In the genomic region with DNA sequence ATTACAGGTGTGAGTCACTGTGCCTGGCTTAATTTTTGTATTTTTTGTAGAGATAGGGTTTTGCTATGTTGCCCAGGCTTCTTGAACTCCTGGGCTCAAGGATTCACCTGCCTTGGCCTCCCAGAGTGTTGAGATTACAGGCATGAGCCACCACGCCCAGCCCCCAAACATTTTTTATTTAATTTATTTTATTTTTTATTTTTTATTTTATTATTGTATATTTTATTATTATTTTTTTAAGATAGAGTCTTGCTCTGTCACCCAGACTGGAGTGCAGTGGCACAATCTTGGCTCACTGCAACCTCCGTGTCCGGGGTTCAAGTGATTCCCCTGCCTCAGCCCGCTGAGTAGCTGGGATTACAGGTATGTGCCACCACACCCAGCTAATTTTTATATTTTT, we compare ENCODE assay signal across 6 cellular contexts. TPM values are rescaled to one million over a fixed set of nuclear protein-coding genes. Genes with fewer than 3 reads are reported as not detected.
DNase-seq lines count a peak whose midpoint lies in the region; ATAC-seq and TF ChIP-seq lines count a peak whose summit lies in the region.
"Not testable (repeated sequence)": the region's sequence is repeated elsewhere in the genome, so short reads cannot be mapped to it uniquely, and the experiment has no call there.

No MANE protein-coding gene starts in this region.

- H4K8ac ChIP-seq in trophoblast cell (ENCODE audit: low read depth, low read length): not testable (repeated sequence)

- ATAC-seq in CD8-positive, alpha-beta T cell; WTC11; naive thymus-derived CD4-positive, alpha-beta T cell: not testable (repeated sequence)

- not testable (repeated sequence) for H2BK120ac ChIP-seq in trophoblast cell (ENCODE audit: insufficient read depth, low read length, poor library complexity)

- H3K9me3 ChIP-seq in CD8-positive, alpha-beta T cell (ENCODE audit: low read length); esophagus muscularis mucosa; naive thymus-derived CD4-positive, alpha-beta T cell (ENCODE audit: control insufficient read depth in 2 of 3, low read length in 3 of 3); trophoblast cell (ENCODE audit: insufficient read depth, low read depth, low read length); spleen: not testable (repeated sequence)

- not testable (repeated sequence) for H3K23ac ChIP-seq in trophoblast cell (ENCODE audit: low read length)

- POLR2A ChIA-PET in CD8-positive, alpha-beta T cell (lab: Charles Lee): not testable (repeated sequence)
- POLR2A ChIA-PET in WTC11 (lab: Charles Lee): interaction anchor here (0.7 kb wide), 1 partner anchor 394 kb away, joined by 5 read pairs; no protein-coding TSS in a partner anchor
- POLR2A ChIA-PET in naive thymus-derived CD4-positive, alpha-beta T cell (lab: Charles Lee): interaction anchor here (1.1 to 5.5 kb wide), 3 partner anchors 10 to 106 kb away, joined by 3 to 84 read pairs (median 13); a partner anchor contains a TSS

- TF ChIP-seq CTCF in CD8-positive, alpha-beta T cell (IDR thresholded peaks at IDR 0.05); WTC11 (IDR thresholded peaks at IDR 0.05); esophagus muscularis mucosa (IDR thresholded peaks at IDR 0.05); spleen (IDR thresholded peaks at IDR 0.05 in 8 of 11, conservative IDR thresholded peaks at IDR 0.05 in 3 of 11): not testable (repeated sequence)

- not testable (repeated sequence) for H2AK5ac ChIP-seq in trophoblast cell (ENCODE audit: low read length)

- not testable (repeated sequence) for H3K9me3 Mint-ChIP-seq in CD8-positive, alpha-beta T cell; WTC11; naive thymus-derived CD4-positive, alpha-beta T cell

- not testable (repeated sequence) for H2AFZ ChIP-seq in trophoblast cell (ENCODE audit: insufficient read depth, low read length, poor library complexity)

- CTCF ChIA-PET in CD8-positive, alpha-beta T cell (lab: Charles Lee): interaction anchor here (1.2 kb wide), 1 partner anchor 15 kb away, joined by 3 read pairs; no protein-coding TSS in a partner anchor
- CTCF ChIA-PET in WTC11 (lab: Charles Lee): interaction anchor here (0.7 to 1.2 kb wide), 2 partner anchors 9 to 424 kb away, joined by 4 read pairs; no protein-coding TSS in a partner anchor
- CTCF ChIA-PET in naive thymus-derived CD4-positive, alpha-beta T cell (lab: Charles Lee): interaction anchor here (2.5 kb wide), 1 partner anchor 17 kb away, joined by 11 read pairs; a partner anchor contains a TSS

- peak overlapping the region; percentile 89 for H3K4ac ChIP-seq in trophoblast cell (ENCODE audit: low read depth, low read length)

- not testable (repeated sequence) for H2BK12ac ChIP-seq in trophoblast cell (ENCODE audit: low read length)

- H3K9ac ChIP-seq in trophoblast cell (ENCODE audit: low read length): not testable (repeated sequence)

- H3K4me3 Mint-ChIP-seq in CD8-positive, alpha-beta T cell; WTC11; naive thymus-derived CD4-positive, alpha-beta T cell: not testable (repeated sequence)

- TF ChIP-seq EP300 in esophagus muscularis mucosa (IDR thresholded peaks at IDR 0.05): not testable (repeated sequence)

- H3K4me1 Mint-ChIP-seq in CD8-positive, alpha-beta T cell (ENCODE audit: low read depth): peaks cover 58% of the 10 kb centered on the region
- H3K4me1 Mint-ChIP-seq in WTC11: peaks cover 16% of the 10 kb centered on the region
- peaks cover 36 to 62% (median 46%) of the 10 kb centered on the region in 7 donors for H3K4me1 Mint-ChIP-seq in naive thymus-derived CD4-positive, alpha-beta T cell

- DNase-seq in CD8-positive, alpha-beta T cell; WTC11 (ENCODE audit: low spot score); esophagus muscularis mucosa (ENCODE audit: extremely low spot score); naive thymus-derived CD4-positive, alpha-beta T cell; trophoblast cell; spleen: not testable (repeated sequence)

- H2BK5ac ChIP-seq in trophoblast cell (ENCODE audit: low read depth, low read length, poor library complexity): not testable (repeated sequence)

- H3K18ac ChIP-seq in trophoblast cell (ENCODE audit: low read length): not testable (repeated sequence)

- 96% methylated on average over 4 of the region's 4 CpGs for WGBS in esophagus muscularis mucosa
- no CpG with 5 or more reads among the region's 4 CpGs for WGBS in trophoblast cell (ENCODE audit: extremely low coverage, insufficient coverage, insufficient read length)
- 96 to 98% (median 96%) methylated on average over 4 of the region's 4 CpGs for WGBS in spleen, 5 donors

- not testable (repeated sequence) for TF ChIP-seq POLR2A in esophagus muscularis mucosa (IDR thresholded peaks at IDR 0.05; ENCODE audit: low read depth); spleen (IDR thresholded peaks at IDR 0.05)

- H3K79me1 ChIP-seq in trophoblast cell (ENCODE audit: low read length): not testable (repeated sequence)

- intact Hi-C loops in CD8-positive, alpha-beta T cell (cut with DNase I, micrococcal nuclease); esophagus muscularis mucosa (cut with DNase I); spleen (cut with DNase I; ENCODE audit: low total_unique reads): not testable (repeated sequence)
- intact Hi-C loops in naive thymus-derived CD4-positive, alpha-beta T cell (cut with micrococcal nuclease): loop anchor here in 1 of 2 donors (2.0 kb wide), 1 partner anchor 17 kb away; a partner anchor contains a TSS

- not testable (repeated sequence) for H3K36me3 ChIP-seq in CD8-positive, alpha-beta T cell (ENCODE audit: insufficient read depth, low read length); esophagus muscularis mucosa; naive thymus-derived CD4-positive, alpha-beta T cell (ENCODE audit: control insufficient read depth in 2 of 3, insufficient read depth in 3 of 3, low read length in 3 of 3); trophoblast cell (ENCODE audit: control insufficient read depth in 1 of 2, insufficient read depth in 2 of 2, low read length in 2 of 2)
- H3K36me3 ChIP-seq in spleen: peaks cover 0 to 10% (median 0%) of the 10 kb centered on the region in 6 donors

- peaks cover 16% of the 10 kb centered on the region for H3K79me2 ChIP-seq in trophoblast cell (ENCODE audit: control insufficient read depth, insufficient read depth, low read length, poor library complexity)

- not testable (repeated sequence) for H3K4me2 ChIP-seq in trophoblast cell (ENCODE audit: low read length)

- H3K36me3 Mint-ChIP-seq in CD8-positive, alpha-beta T cell: peaks cover 20% of the 10 kb centered on the region
- H3K36me3 Mint-ChIP-seq in WTC11: not testable (repeated sequence)
- peaks cover 0 to 33% (median 16%) of the 10 kb centered on the region in 5 donors for H3K36me3 Mint-ChIP-seq in naive thymus-derived CD4-positive, alpha-beta T cell

- H4K91ac ChIP-seq in trophoblast cell (ENCODE audit: low read depth, low read length): not testable (repeated sequence)

- not testable (repeated sequence) for H3K4me3 ChIP-seq in CD8-positive, alpha-beta T cell (ENCODE audit: low read depth, low read length); esophagus muscularis mucosa; naive thymus-derived CD4-positive, alpha-beta T cell (ENCODE audit: low read length); trophoblast cell (ENCODE audit: low read depth, low read length); spleen

- H3K27ac Mint-ChIP-seq in CD8-positive, alpha-beta T cell: peak overlapping the region; percentile 37
- not testable (repeated sequence) for H3K27ac Mint-ChIP-seq in WTC11
- H3K27ac Mint-ChIP-seq in naive thymus-derived CD4-positive, alpha-beta T cell: peak overlapping the region in 3 of 9 donors; percentile 9 to 76 (median 60)

- H3K27ac ChIP-seq in CD8-positive, alpha-beta T cell (ENCODE audit: low read depth, low read length); trophoblast cell (ENCODE audit: low read depth, low read length): not testable (repeated sequence)
- peak overlapping the region; percentile 59 to 78 (median 74) for H3K27ac ChIP-seq in esophagus muscularis mucosa (replicated peaks in 1 of 4)
- peak overlapping the region; percentile 65 for H3K27ac ChIP-seq in naive thymus-derived CD4-positive, alpha-beta T cell (ENCODE audit: low read depth, low read length)
- H3K27ac ChIP-seq in spleen: peak overlapping the region in 5 of 8 donors; percentile 83 to 92 (median 89)

- H3K27me3 ChIP-seq in CD8-positive, alpha-beta T cell (ENCODE audit: insufficient read depth, low read length); esophagus muscularis mucosa; naive thymus-derived CD4-positive, alpha-beta T cell (ENCODE audit: control insufficient read depth in 2 of 2, insufficient read depth in 2 of 2, low read length in 2 of 2); trophoblast cell (ENCODE audit: insufficient read depth, low read length); spleen (replicated peaks in 1 of 7): not testable (repeated sequence)

- peaks cover 55% of the 10 kb centered on the region for H3K4me1 ChIP-seq in CD8-positive, alpha-beta T cell (ENCODE audit: insufficient read depth, low read length)
- H3K4me1 ChIP-seq in esophagus muscularis mucosa (peaks cover 30 to 60% (median 52%) of the 10 kb centered on the region in 4 donors), spleen (peaks cover 22 to 93% (median 72%) of the 10 kb centered on the region in 6 donors)
- peaks cover 8 to 53% of the 10 kb centered on the region in 2 donors for H3K4me1 ChIP-seq in naive thymus-derived CD4-positive, alpha-beta T cell (ENCODE audit: control insufficient read depth in 2 of 2, insufficient read depth in 2 of 2, low read length in 2 of 2)
- not testable (repeated sequence) for H3K4me1 ChIP-seq in trophoblast cell (ENCODE audit: control insufficient read depth in 1 of 2, insufficient read depth in 2 of 2, low read length in 2 of 2)

- not testable (repeated sequence) for H3K27me3 Mint-ChIP-seq in CD8-positive, alpha-beta T cell (ENCODE audit: low read depth); WTC11 (ENCODE audit: low read depth); naive thymus-derived CD4-positive, alpha-beta T cell

- H3K14ac ChIP-seq in trophoblast cell (ENCODE audit: low read length): not testable (repeated sequence)

- H4K12ac ChIP-seq in trophoblast cell (ENCODE audit: low read depth, low read length): not testable (repeated sequence)

RNA-seq across cellular contexts. Expression of a gene that starts 17.0 kb away (rescaled TPM):
- total RNA-seq in CD8-positive, alpha-beta T cell: 10 to 100 TPM; 18.8 to 20.7 TPM
- total RNA-seq in WTC11 (2021) (20.6 to 26.1 TPM (median 22.0 TPM) in 3 replicates), esophagus muscularis mucosa (10 to 100 TPM; 18.7 to 23.0 (median 20.6) TPM), spleen (10 to 100 TPM; 46.2 to 96.4 (median 77.7) TPM)
- total RNA-seq in naive thymus-derived CD4-positive, alpha-beta T cell: 10 to 100 TPM; 34.1 to 41.8 (median 39.9) TPM
- polyA plus RNA-seq in naive thymus-derived CD4-positive, alpha-beta T cell: 10 to 100 TPM; 10.0 to 23.5 TPM
- 33.2 and 33.7 TPM in 2 replicates for polyA plus RNA-seq in trophoblast cell (2013)
- polyA plus RNA-seq in spleen: 10 to 100 TPM in 1 of 3 donors, 1 to 10 TPM in 2; 5.6 to 10.5 (median 7.0) TPM
